9 cellular contexts compared by ENCODE assay signal in the genomic region with DNA sequence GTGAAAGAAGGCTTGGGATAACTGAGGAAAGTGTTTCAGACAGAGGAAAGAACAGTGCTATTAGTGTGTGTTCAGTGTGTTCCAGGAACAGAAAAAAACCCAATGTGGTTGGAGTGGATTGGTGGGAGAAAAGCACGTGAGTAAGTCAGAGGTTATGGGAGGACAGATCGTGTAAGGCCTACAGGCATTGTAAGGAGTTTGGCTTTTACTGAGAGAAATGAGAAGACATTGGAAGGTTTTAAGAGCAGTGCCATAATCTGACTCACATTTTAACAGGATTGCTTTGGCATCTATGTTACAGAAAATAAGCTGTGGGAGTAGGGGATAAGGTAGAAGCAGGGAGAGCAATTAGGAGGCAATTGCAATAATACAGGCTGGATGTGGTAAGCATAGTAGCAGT. TPM values are rescaled to one million over a fixed set of nuclear protein-coding genes. Genes with fewer than 3 reads are reported as not detected.
DNase-seq lines count a peak whose midpoint lies in the region; ATAC-seq and TF ChIP-seq lines count a peak whose summit lies in the region.
"Had no signal": no experiment of that assay in that cellular context is flagged by ENCODE, and none has a peak within 500 bp of the region (broad histone marks: within the 10 kb centered on the region; RNA-seq: fewer than 3 reads in every experiment).

No MANE protein-coding gene starts in this region.

- H3K27me3 Mint-ChIP-seq in activated naive CD4-positive, alpha-beta T cell treated with anti-CD3 and anti-CD28 coated beads, Interleukin-2, amount 50 U/mL, for 24 hours = no peaks in the 10 kb centered on the region
- peaks cover 1% of the 10 kb centered on the region for H3K27me3 Mint-ChIP-seq in activated naive CD8-positive, alpha-beta T cell treated with anti-CD3 and anti-CD28 coated beads, Interleukin-2, amount 50 U/mL, for 24 hours
- H3K27me3 Mint-ChIP-seq in memory B cell = no peaks in the 10 kb centered on the region

- intact Hi-C loops in uterus (cut with DNase I; ENCODE audit: low total_unique reads) = loop anchor here (10.0 kb wide), 1 partner anchor 156 kb away; a partner anchor contains a TSS

- H3K36me3 Mint-ChIP-seq in activated naive CD4-positive, alpha-beta T cell treated with anti-CD3 and anti-CD28 coated beads, Interleukin-2, amount 50 U/mL, for 24 hours = peaks cover 19% of the 10 kb centered on the region
- H3K36me3 Mint-ChIP-seq in activated naive CD8-positive, alpha-beta T cell treated with anti-CD3 and anti-CD28 coated beads, Interleukin-2, amount 50 U/mL, for 24 hours (ENCODE audit: low read depth) = peaks cover 39% of the 10 kb centered on the region
- peaks cover 16% of the 10 kb centered on the region for H3K36me3 Mint-ChIP-seq in memory B cell

- H3K27me3 ChIP-seq in uterus = no peaks in the 10 kb centered on the region

- H3K36me3 ChIP-seq in uterus = no peaks in the 10 kb centered on the region

- no peak for TF ChIP-seq CTCF in uterus (IDR thresholded peaks at IDR 0.05)

- H3K9me3 Mint-ChIP-seq in activated naive CD4-positive, alpha-beta T cell treated with anti-CD3 and anti-CD28 coated beads, Interleukin-2, amount 50 U/mL, for 24 hours = no peaks in the 10 kb centered on the region
- no peaks in the 10 kb centered on the region for H3K9me3 Mint-ChIP-seq in activated naive CD8-positive, alpha-beta T cell treated with anti-CD3 and anti-CD28 coated beads, Interleukin-2, amount 50 U/mL, for 24 hours
- no peaks in the 10 kb centered on the region for H3K9me3 Mint-ChIP-seq in memory B cell

- H3K27ac ChIP-seq in uterus = peak overlapping the region; percentile 91 to 97

- peaks cover 10 to 12% of the 10 kb centered on the region in 2 donors for H3K4me1 ChIP-seq in uterus

- peak overlapping the region; percentile 78 for H3K27ac Mint-ChIP-seq in activated naive CD4-positive, alpha-beta T cell treated with anti-CD3 and anti-CD28 coated beads, Interleukin-2, amount 50 U/mL, for 24 hours
- H3K27ac Mint-ChIP-seq in activated naive CD8-positive, alpha-beta T cell treated with anti-CD3 and anti-CD28 coated beads, Interleukin-2, amount 50 U/mL, for 24 hours = peak overlapping the region; percentile 47
- H3K27ac Mint-ChIP-seq in memory B cell = peak overlapping the region; percentile 25

- no peak for TF ChIP-seq POLR2A in uterus (IDR thresholded peaks at IDR 0.05)

- no peaks in the 10 kb centered on the region for H3K9me3 ChIP-seq in uterus

- H3K4me3 Mint-ChIP-seq in activated naive CD4-positive, alpha-beta T cell treated with anti-CD3 and anti-CD28 coated beads, Interleukin-2, amount 50 U/mL, for 24 hours = peak overlapping the region; percentile 48
- H3K4me3 Mint-ChIP-seq in activated naive CD8-positive, alpha-beta T cell treated with anti-CD3 and anti-CD28 coated beads, Interleukin-2, amount 50 U/mL, for 24 hours = peak overlapping the region; percentile 46
- peak overlapping the region; percentile 39 for H3K4me3 Mint-ChIP-seq in memory B cell

- H3K4me3 ChIP-seq in uterus = peak overlapping the region in 1 of 2 donors; percentile 6

- ATAC-seq in activated naive CD8-positive, alpha-beta T cell treated with anti-CD3 and anti-CD28 coated beads, Interleukin-2, amount 50 U/mL, for 24 hours = no peak
- ATAC-seq in memory B cell (ENCODE audit: low read depth) = no peak

- DNase-seq in activated naive CD4-positive, alpha-beta T cell treated with Interleukin-2 at 50 U/mL for 16 hours = no peak
- DNase-seq in activated naive CD8-positive, alpha-beta T cell treated with anti-CD3 and anti-CD28 coated beads, Interleukin-2, amount 50 U/mL, for 24 hours = no peak
- DNase-seq in memory B cell (ENCODE audit: low spot score in 2 of 2) (no peak), uterus (no peak), NCI-H2081 (lab: John Stamatoyannopoulos, UW) (no peak), middle frontal gyrus (ENCODE audit: extremely low spot score, low spot score) (no peak), HK-2 (ENCODE audit: unreplicated experiment) (no peak)
- DNase-seq: NCI-H1105 had no signal

- peaks cover 60% of the 10 kb centered on the region for H3K4me1 Mint-ChIP-seq in activated naive CD4-positive, alpha-beta T cell treated with anti-CD3 and anti-CD28 coated beads, Interleukin-2, amount 50 U/mL, for 24 hours
- peaks cover 51% of the 10 kb centered on the region for H3K4me1 Mint-ChIP-seq in activated naive CD8-positive, alpha-beta T cell treated with anti-CD3 and anti-CD28 coated beads, Interleukin-2, amount 50 U/mL, for 24 hours
- peaks cover 24% of the 10 kb centered on the region for H3K4me1 Mint-ChIP-seq in memory B cell

RNA-seq across cellular contexts. Expression of a gene that starts 4.8 kb away (rescaled TPM):
- 100 to 1,000 TPM in 3 of 4 donors, 10 to 100 TPM in 1; 73.0 to 234 (median 170) TPM for total RNA-seq in uterus

RNA-seq across cellular contexts. Expression of a gene that starts 22.4 kb away (rescaled TPM):
- total RNA-seq in uterus = under 1 TPM in 2 of 4 donors, not detected in 2; 0.40 to 0.76 TPM

RNA-seq across cellular contexts. Expression of a gene that starts 40.5 kb away (rescaled TPM):
- total RNA-seq in uterus = 1 to 10 TPM in 3 of 4 donors, under 1 TPM in 1; 0.51 to 9.7 (median 3.0) TPM

Comparison
In these comparisons a context has a peak if more than half of its experiments do, and no peak if none do; other contexts are left out.
1. H3K27ac Mint-ChIP-seq: peak in every context shown above with its lines; median percentile 78 in activated naive CD4-positive, alpha-beta T cell treated with anti-CD3 and anti-CD28 coated beads, Interleukin-2, amount 50 U/mL, for 24 hours; 47 in activated naive CD8-positive, alpha-beta T cell treated with anti-CD3 and anti-CD28 coated beads, Interleukin-2, amount 50 U/mL, for 24 hours; 25 in memory B cell.